Comparison of ENCODE assay signal across 24 cellular contexts in genomic region chr4:59044316-59044715, GRCh38.
A peak's percentile ranks its signal among the peaks of the same experiment; 100 is the strongest.
DNase-seq lines count a peak whose midpoint lies in the region; ATAC-seq, FAIRE-seq and TF ChIP-seq lines count a peak whose summit lies in the region.
"Had no signal": no experiment of that assay in that cellular context is flagged by ENCODE, and none has a peak within 500 bp of the region (broad histone marks: within the 10 kb centered on the region; RNA-seq: fewer than 3 reads in every experiment).

No MANE protein-coding gene starts in this region.

- H3K27ac Mint-ChIP-seq in H9 (peak overlapping the region in 1 of 3 experiments; percentile 46; a peak in 1 of 7 replicates), glutamatergic neuron (ENCODE audit: unreplicated experiment) (no peak overlapping the region)
- H3K27ac Mint-ChIP-seq: CD8-positive, alpha-beta memory T cell had no signal

- H2AK5ac ChIP-seq in H9 (ENCODE audit: insufficient read length, low read length) = no peak overlapping the region
- no peak overlapping the region for H2AK5ac ChIP-seq in neuronal stem cell (ENCODE audit: low read depth, low read length)

- intact Hi-C loops in left lung (cut with DNase I) = no loop called here

- no peaks in the 10 kb centered on the region for H3K9me3 Mint-ChIP-seq in H9
- no peaks in the 10 kb centered on the region for H3K9me3 Mint-ChIP-seq in glutamatergic neuron (ENCODE audit: unreplicated experiment)

- TF ChIP-seq CTCF in A549 (IDR thresholded peaks at IDR 0.05) (no peak), H9 (conservative IDR thresholded peaks at IDR 0.05) (no peak), glutamatergic neuron (IDR thresholded peaks at IDR 0.05; ENCODE audit: partially characterized antibody, unreplicated experiment) (no peak), left lung (IDR thresholded peaks at IDR 0.05) (no peak), tibial nerve (IDR thresholded peaks at IDR 0.05) (no peak)

- H3K79me1 ChIP-seq in H9 (ENCODE audit: insufficient read depth, low read depth, low read length, poor library complexity, severe bottlenecking) = no peaks in the 10 kb centered on the region
- no peaks in the 10 kb centered on the region for H3K79me1 ChIP-seq in neuronal stem cell (ENCODE audit: low read depth, low read length)

- TF ChIP-seq EP300 in A549 (IDR thresholded peaks at IDR 0.05) (no peak), tibial nerve (IDR thresholded peaks at IDR 0.05) (no peak)

- H4K91ac ChIP-seq in H9 (ENCODE audit: insufficient read length, low read depth, low read length) = no peak overlapping the region
- H4K91ac ChIP-seq in neuronal stem cell (ENCODE audit: low read depth, low read length, poor library complexity) = no peak overlapping the region

- H3K4me2 ChIP-seq in A549 = peak overlapping the region; percentile 33; the same call in 1 of the 3 replicates
- no peak overlapping the region for H3K4me2 ChIP-seq in H9 (ENCODE audit: insufficient read depth, insufficient read length, low read length)
- H3K4me2 ChIP-seq in neuronal stem cell (ENCODE audit: insufficient read depth, low read length, poor library complexity, severe bottlenecking) = no peak overlapping the region
- H3K4me2 ChIP-seq: KMS-11 had no signal

- no peak overlapping the region for H3T11ph ChIP-seq in H9 (ENCODE audit: low read length)

- H3K27me3 ChIP-seq in H9 (ENCODE audit: insufficient read depth, low read length) (no peaks in the 10 kb centered on the region), neuronal stem cell (ENCODE audit: control insufficient read depth in 3 of 3, insufficient read depth in 3 of 3, low read depth in 1 of 3, low read length in 3 of 3) (no peaks in the 10 kb centered on the region), left lung (no peaks in the 10 kb centered on the region), tibial nerve (no peaks in the 10 kb centered on the region)
- H3K27me3 ChIP-seq: SJSA1 had no signal

- H2AFZ ChIP-seq in H9 (ENCODE audit: low read length) = peak overlapping the region; percentile 36
- H2AFZ ChIP-seq in neuronal stem cell (ENCODE audit: low read length) = peak overlapping the region; percentile 46

- ATAC-seq in A549 (no peak), left lung (no peak)
- ATAC-seq: Right ventricle myocardium inferior had no signal

- H3K27me3 Mint-ChIP-seq in H9 (ENCODE audit: low read depth) = no peaks in the 10 kb centered on the region
- no peaks in the 10 kb centered on the region for H3K27me3 Mint-ChIP-seq in glutamatergic neuron (ENCODE audit: unreplicated experiment)
- H3K27me3 Mint-ChIP-seq: CD8-positive, alpha-beta memory T cell had no signal

- H2BK15ac ChIP-seq in H9 (ENCODE audit: low read depth, low read length) (no peak overlapping the region), neuronal stem cell (ENCODE audit: low read length) (no peak overlapping the region)

- H2BK5ac ChIP-seq in H9 (ENCODE audit: insufficient read length, low read length) = no peak overlapping the region
- H2BK5ac ChIP-seq in neuronal stem cell (ENCODE audit: low read length) = no peak overlapping the region

- H4K20me1 ChIP-seq in H9 (ENCODE audit: control insufficient read depth, insufficient read depth, insufficient read length) = no peaks in the 10 kb centered on the region

- H4K8ac ChIP-seq in H9 (replicated peaks; ENCODE audit: insufficient read length, low read depth, low read length) = no peak overlapping the region
- no peak overlapping the region for H4K8ac ChIP-seq in neuronal stem cell (ENCODE audit: low read depth, low read length)

- no peak overlapping the region for H4K5ac ChIP-seq in H9 (ENCODE audit: insufficient read length, low read depth, low read length)

- DNase-seq in A549 (ENCODE audit: low read depth in 1 of 2, low spot score in 1 of 2) = no peak
- DNase-seq in H9 = no peak
- DNase-seq in SK-N-DZ (ENCODE audit: low spot score) = peak; percentile 33
- DNase-seq in neuronal stem cell (ENCODE audit: low spot score) = no peak
- no peak for DNase-seq in glomerular visceral epithelial cell (ENCODE audit: extremely low spot score)
- DNase-seq in glutamatergic neuron = no peak
- DNase-seq in left lung = no peak
- DNase-seq in tibial nerve (ENCODE audit: low spot score in 2 of 2) = no peak
- DNase-seq: C1 segment of cervical spinal cord; CD8-positive, alpha-beta memory T cell; EL; GOT3; NCI-H1105; NCI-H146; NCI-H2029; NCI-H2227 treated with DMSO at 0.1 percent for 48 hours; NCI-H510A; NCI-H774; OCI-M1 had no signal

- H3K23ac ChIP-seq in H9 (ENCODE audit: insufficient read length, low read depth, low read length) (no peak overlapping the region), neuronal stem cell (ENCODE audit: low read depth, low read length, poor library complexity) (no peak overlapping the region)

- no peak overlapping the region for H3K56ac ChIP-seq in H9 (ENCODE audit: insufficient read length, low read depth, low read length)

- TF ChIP-seq POLR2A in A549 (IDR thresholded peaks at IDR 0.05; ENCODE audit: low read length) = no peak
- no peak for TF ChIP-seq POLR2A in tibial nerve (IDR thresholded peaks at IDR 0.05)

- H3K4me1 ChIP-seq in A549 (no peaks in the 10 kb centered on the region), H9 (ENCODE audit: insufficient read depth, low read length) (no peaks in the 10 kb centered on the region), neuronal stem cell (ENCODE audit: control insufficient read depth in 2 of 2, insufficient read depth in 1 of 2, low read depth in 1 of 2, low read length in 2 of 2) (no peaks in the 10 kb centered on the region), left lung (no peaks in the 10 kb centered on the region), tibial nerve (no peaks in the 10 kb centered on the region)
- H3K4me1 ChIP-seq: SJSA1 had no signal

- H3K36me3 ChIP-seq in neuronal stem cell (replicated peaks in 1 of 2; ENCODE audit: control insufficient read depth in 2 of 2, insufficient read depth in 2 of 2, low read length in 2 of 2) (no peaks in the 10 kb centered on the region), left lung (no peaks in the 10 kb centered on the region), tibial nerve (no peaks in the 10 kb centered on the region)
- H3K36me3 ChIP-seq: SJSA1 had no signal

- FAIRE-seq in A549 (lab: Jason Lieb, UNC) = no peak
- FAIRE-seq: RCC 7860 had no signal

- no peak overlapping the region for H3K4me3 Mint-ChIP-seq in H9
- H3K4me3 Mint-ChIP-seq in glutamatergic neuron (ENCODE audit: unreplicated experiment) = no peak overlapping the region
- H3K4me3 Mint-ChIP-seq: CD8-positive, alpha-beta memory T cell had no signal

- H2BK120ac ChIP-seq in H9 (ENCODE audit: low read depth, low read length, poor library complexity, severe bottlenecking) (no peak overlapping the region), neuronal stem cell (ENCODE audit: low read depth, low read length) (no peak overlapping the region)

- TF ChIP-seq RAD21 in A549 (conservative IDR thresholded peaks at IDR 0.05 in 1 of 2, IDR thresholded peaks at IDR 0.05 in 1 of 2) = no peak

- H3K4me1 Mint-ChIP-seq in H9 (peaks cover 7 to 9% of the 10 kb centered on the region in 2 experiments; a peak in 2 of 4 replicates), glutamatergic neuron (ENCODE audit: low read depth, unreplicated experiment) (peaks cover 3% of the 10 kb centered on the region)
- H3K4me1 Mint-ChIP-seq: CD8-positive, alpha-beta memory T cell had no signal

- CTCF ChIA-PET in A549 (lab: Yijun Ruan, JAX) = no interaction called here

- H3K9me3 ChIP-seq in A549 = no peaks in the 10 kb centered on the region
- no peaks in the 10 kb centered on the region for H3K9me3 ChIP-seq in H9 (ENCODE audit: control insufficient read depth, low read depth, low read length)
- H3K9me3 ChIP-seq in neuronal stem cell (replicated peaks in 1 of 2; ENCODE audit: control insufficient read depth in 2 of 2, insufficient read depth in 1 of 2, low read depth in 1 of 2, low read length in 2 of 2) = no peaks in the 10 kb centered on the region
- no peaks in the 10 kb centered on the region for H3K9me3 ChIP-seq in left lung
- H3K9me3 ChIP-seq in tibial nerve = no peaks in the 10 kb centered on the region
- H3K9me3 ChIP-seq: SJSA1 had no signal

- H3K18ac ChIP-seq in H9 (ENCODE audit: insufficient read length, low read depth, low read length) = no peak overlapping the region
- no peak overlapping the region for H3K18ac ChIP-seq in neuronal stem cell (ENCODE audit: low read length)

- no peaks in the 10 kb centered on the region for H3K23me2 ChIP-seq in H9 (ENCODE audit: insufficient read length, low read depth, low read length, poor library complexity, severe bottlenecking)

- H3K4ac ChIP-seq in H9 (ENCODE audit: low read depth, low read length) (no peak overlapping the region), neuronal stem cell (ENCODE audit: low read length) (no peak overlapping the region)

- H3K36me3 Mint-ChIP-seq in H9 (ENCODE audit: insufficient read depth in 1 of 3, low read depth in 3 of 3) = no peaks in the 10 kb centered on the region
- no peaks in the 10 kb centered on the region for H3K36me3 Mint-ChIP-seq in glutamatergic neuron (ENCODE audit: unreplicated experiment)
- H3K36me3 Mint-ChIP-seq: CD8-positive, alpha-beta memory T cell had no signal

- no peak overlapping the region for H3K14ac ChIP-seq in H9 (ENCODE audit: insufficient read depth, low read length)
- H3K14ac ChIP-seq in neuronal stem cell (ENCODE audit: low read length) = no peak overlapping the region

- H3K4me3 ChIP-seq in A549 (no peak overlapping the region), neuronal stem cell (ENCODE audit: low read length in 2 of 2) (no peak overlapping the region), left lung (no peak overlapping the region), tibial nerve (no peak overlapping the region)
- H3K4me3 ChIP-seq: SJSA1 had no signal

- no peak overlapping the region for H3K9ac ChIP-seq in H9 (ENCODE audit: extremely low read depth, insufficient read length, low read length)
- H3K9ac ChIP-seq in neuronal stem cell (ENCODE audit: low read depth, low read length, poor library complexity) = no peak overlapping the region
- H3K9ac ChIP-seq: KMS-11 had no signal

- POLR2A ChIA-PET in A549 (lab: Yijun Ruan, JAX) = no interaction called here

- no peaks in the 10 kb centered on the region for H3K79me2 ChIP-seq in H9 (ENCODE audit: insufficient read depth, low read length)

- no peak overlapping the region for H2BK20ac ChIP-seq in H9 (ENCODE audit: low read depth, low read length, poor library complexity, severe bottlenecking)

- 57% methylated on average over 4 of the region's 4 CpGs for WGBS in A549 (ENCODE audit: missing lambda C conversion rate)
- WGBS in H9 (ENCODE audit: extremely low coverage, insufficient read length, low lambda C conversion rate) = no CpG with 5 or more reads among the region's 4 CpGs
- WGBS in neuronal stem cell (ENCODE audit: extremely low coverage in 2 of 2, insufficient read length in 2 of 2, insufficient replicate concordance in 1 of 2), 2 donors = no CpG with 5 or more reads among the region's 4 CpGs
- 51 to 52% methylated on average over 4 of the region's 4 CpGs for WGBS in tibial nerve, 2 donors

- H3K27ac ChIP-seq in A549 = no peak overlapping the region
- H3K27ac ChIP-seq in H9 (ENCODE audit: insufficient read length, low read depth, low read length) = no peak overlapping the region
- no peak overlapping the region for H3K27ac ChIP-seq in neuronal stem cell (replicated peaks; ENCODE audit: low read length)
- no peak overlapping the region for H3K27ac ChIP-seq in left lung
- H3K27ac ChIP-seq in tibial nerve = no peak overlapping the region
- H3K27ac ChIP-seq: 22Rv1, KMS-11, SJSA1 had no signal

- H2BK12ac ChIP-seq in H9 (ENCODE audit: insufficient read length, low read depth, low read length) (no peak overlapping the region), neuronal stem cell (ENCODE audit: low read length) (no peak overlapping the region)
